In the genomic region with DNA sequence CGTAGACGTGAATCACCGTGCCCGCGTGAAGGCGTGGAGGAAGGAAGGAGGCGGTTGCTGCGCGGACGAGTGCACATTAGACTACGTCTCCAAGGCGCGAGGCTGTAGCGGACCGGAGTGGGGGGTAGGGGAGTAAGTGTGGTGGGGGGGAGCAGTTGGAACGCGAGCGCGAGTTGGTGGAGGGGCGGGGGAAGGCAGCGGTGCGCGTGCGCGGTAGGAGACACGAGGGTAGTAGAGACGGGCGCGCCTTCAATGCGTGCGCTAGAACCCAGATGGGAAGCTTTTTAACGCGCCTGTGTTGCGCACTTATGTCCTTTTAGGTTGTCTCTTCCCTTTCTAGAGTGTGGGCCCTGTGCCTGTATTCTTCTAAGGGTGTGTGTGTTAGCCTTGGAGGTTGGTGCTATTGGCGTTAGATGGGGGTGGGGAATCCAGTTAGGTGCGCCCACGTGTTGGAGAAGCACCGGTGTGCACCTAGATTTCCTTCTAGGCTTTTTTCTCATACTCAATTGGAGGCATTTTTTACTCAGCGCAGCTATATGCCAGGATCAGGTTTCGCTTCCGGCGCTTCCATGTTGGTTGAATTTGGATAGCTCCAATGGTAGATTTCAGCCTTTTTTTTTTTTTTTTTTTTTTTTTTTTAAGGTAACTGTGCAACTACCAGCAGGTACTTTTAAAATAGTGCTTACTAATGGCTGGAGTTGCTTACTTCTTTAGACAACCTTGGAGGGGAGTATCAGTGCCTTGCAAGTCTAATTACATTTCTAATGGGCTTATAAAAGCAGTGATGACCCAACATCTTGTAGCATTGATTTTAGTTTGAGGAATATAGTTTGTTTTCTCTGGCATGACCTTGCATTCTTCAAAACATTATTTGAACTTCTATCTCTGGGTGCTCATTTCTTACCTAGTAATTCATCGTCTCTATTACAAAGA, we compare ENCODE assay signal across 8 cellular contexts. TPM values are rescaled to one million over a fixed set of nuclear protein-coding genes. Genes with fewer than 3 reads are reported as not detected.
DNase-seq lines count a peak whose midpoint lies in the region; ATAC-seq and TF ChIP-seq lines count a peak whose summit lies in the region.

No MANE protein-coding gene starts in this region.

- H3K36me3 ChIP-seq in Panc1 (ENCODE audit: control insufficient read depth, insufficient read depth, low read length) = peaks cover 20% of the 10 kb centered on the region
- H3K36me3 ChIP-seq in naive thymus-derived CD4-positive, alpha-beta T cell (ENCODE audit: control insufficient read depth in 2 of 3, insufficient read depth in 3 of 3, low read length in 3 of 3) = peaks cover 0 to 5% (median 0%) of the 10 kb centered on the region in 3 experiments

- H3K4me3 Mint-ChIP-seq in naive thymus-derived CD4-positive, alpha-beta T cell = peak overlapping the region; percentile 96 to 100 (median 99)
- peak overlapping the region; percentile 96 for H3K4me3 Mint-ChIP-seq in stimulated activated memory B cell treated with anti-CD40 and anti-IgM and Interleukin-4, amounts not matched to agents 10 μg/mL and 1 μg/mL and 100 μg/mL, for 72 hours

- peaks cover 33 to 68% (median 55%) of the 10 kb centered on the region in 7 donors for H3K4me1 Mint-ChIP-seq in naive thymus-derived CD4-positive, alpha-beta T cell
- peaks cover 59% of the 10 kb centered on the region for H3K4me1 Mint-ChIP-seq in stimulated activated memory B cell treated with anti-CD40 and anti-IgM and Interleukin-4, amounts not matched to agents 10 μg/mL and 1 μg/mL and 100 μg/mL, for 72 hours

- CTCF ChIA-PET in Panc1 (lab: Charles Lee) = interaction anchor here (0.6 to 1.0 kb wide), 2 partner anchors 26 to 51 kb away, joined by 6 to 11 read pairs; no protein-coding TSS in a partner anchor
- CTCF ChIA-PET in naive thymus-derived CD4-positive, alpha-beta T cell (lab: Charles Lee) = interaction anchor here (1.2 kb wide), 1 partner anchor 987 kb away, joined by 3 read pairs; no protein-coding TSS in a partner anchor

- peaks cover 0 to 4% (median 0%) of the 10 kb centered on the region in 5 donors for H3K27me3 Mint-ChIP-seq in naive thymus-derived CD4-positive, alpha-beta T cell
- H3K27me3 Mint-ChIP-seq in stimulated activated memory B cell treated with anti-CD40 and anti-IgM and Interleukin-4, amounts not matched to agents 10 μg/mL and 1 μg/mL and 100 μg/mL, for 72 hours = no peaks in the 10 kb centered on the region

- no peaks in the 10 kb centered on the region for H3K9me3 ChIP-seq in Panc1 (ENCODE audit: control insufficient read depth, insufficient read depth, low read depth, low read length)
- H3K9me3 ChIP-seq in naive thymus-derived CD4-positive, alpha-beta T cell (ENCODE audit: control insufficient read depth in 2 of 3, low read length in 3 of 3) = no peaks in the 10 kb centered on the region

- peaks cover 0 to 8% (median 0%) of the 10 kb centered on the region in 11 donors for H3K9me3 Mint-ChIP-seq in naive thymus-derived CD4-positive, alpha-beta T cell
- no peaks in the 10 kb centered on the region for H3K9me3 Mint-ChIP-seq in stimulated activated memory B cell treated with anti-CD40 and anti-IgM and Interleukin-4, amounts not matched to agents 10 μg/mL and 1 μg/mL and 100 μg/mL, for 72 hours

- TF ChIP-seq CTCF in Panc1 (IDR thresholded peaks at IDR 0.05) = no peak

- BruUV-seq in Panc1 (replicated peaks; lab: Mats Ljungman, UMichigan) = TSS peak; percentile 75

- DNase-seq in GM03348 (ENCODE audit: low spot score) (peak; percentile 91), HuH-7 (ENCODE audit: low spot score) (peak; percentile 72), Panc1 (ENCODE audit: low read depth, low spot score) (peak; percentile 50), activated T-helper 1 cell treated with Interleukin-2 at 50 U/mL for 16 hours (ENCODE audit: low read depth) (peak; percentile 59), fibroblast of gingiva (ENCODE audit: low read depth) (peak; percentile 53)
- peak; percentile 53 to 81 (median 73) for DNase-seq in naive thymus-derived CD4-positive, alpha-beta T cell

- peak overlapping the region; percentile 96 to 99 (median 98) for H3K27ac Mint-ChIP-seq in naive thymus-derived CD4-positive, alpha-beta T cell
- H3K27ac Mint-ChIP-seq in stimulated activated memory B cell treated with anti-CD40 and anti-IgM and Interleukin-4, amounts not matched to agents 10 μg/mL and 1 μg/mL and 100 μg/mL, for 72 hours = peak overlapping the region; percentile 99

- no peaks in the 10 kb centered on the region for H3K27me3 ChIP-seq in Panc1 (ENCODE audit: control insufficient read depth, insufficient read depth, low read length)
- no peaks in the 10 kb centered on the region for H3K27me3 ChIP-seq in naive thymus-derived CD4-positive, alpha-beta T cell (ENCODE audit: control insufficient read depth in 2 of 2, insufficient read depth in 2 of 2, low read length in 2 of 2)

- in situ Hi-C loops in Panc1 (cut with HindIII; ENCODE audit: low pct_unique_long_range_greater_than_20kb, low sequenced_read_pairs) = no loop called here

- peak overlapping the region; percentile 99 for H3K27ac ChIP-seq in Panc1 (ENCODE audit: low read length)
- peak overlapping the region; percentile 86 for H3K27ac ChIP-seq in naive thymus-derived CD4-positive, alpha-beta T cell (ENCODE audit: low read depth, low read length)

- peaks cover 40% of the 10 kb centered on the region for H3K4me1 ChIP-seq in Panc1 (ENCODE audit: control insufficient read depth, insufficient read depth, low read length)
- H3K4me1 ChIP-seq in naive thymus-derived CD4-positive, alpha-beta T cell (ENCODE audit: control insufficient read depth in 2 of 2, insufficient read depth in 2 of 2, low read length in 2 of 2) = peaks cover 35 to 41% of the 10 kb centered on the region in 2 donors

- peaks cover 0 to 15% (median 8%) of the 10 kb centered on the region in 5 donors for H3K36me3 Mint-ChIP-seq in naive thymus-derived CD4-positive, alpha-beta T cell
- peaks cover 32% of the 10 kb centered on the region for H3K36me3 Mint-ChIP-seq in stimulated activated memory B cell treated with anti-CD40 and anti-IgM and Interleukin-4, amounts not matched to agents 10 μg/mL and 1 μg/mL and 100 μg/mL, for 72 hours

- POLR2A ChIA-PET in Panc1 (lab: Charles Lee) = interaction anchor here (0.5 to 1.6 kb wide), 5 partner anchors 16 to 368 kb away, joined by 3 to 9 read pairs (median 5); a partner anchor contains a TSS
- POLR2A ChIA-PET in naive thymus-derived CD4-positive, alpha-beta T cell (lab: Charles Lee) = interaction anchor here (0.6 to 3.4 kb wide), 12 partner anchors 8 to 937 kb away, joined by 3 to 29 read pairs (median 4); a partner anchor contains a TSS

- intact Hi-C loops in Panc1 (cut with micrococcal nuclease; ENCODE audit: unreplicated experiment) = no loop called here
- intact Hi-C loops in naive thymus-derived CD4-positive, alpha-beta T cell (cut with micrococcal nuclease) = loop anchor here (1.0 to 10.0 kb wide), 24 partner anchors 26 to 1962 kb away; a partner anchor contains a TSS

- ATAC-seq in Panc1 (peak; percentile 62), HG02763 (IDR thresholded peaks at IDR 0.05; ENCODE audit: unreplicated experiment) (no peak)
- peak; percentile 19 for ATAC-seq in naive thymus-derived CD4-positive, alpha-beta T cell
- peak; percentile 55 for ATAC-seq in stimulated activated memory B cell treated with anti-CD40 and anti-IgM and Interleukin-4, amounts not matched to agents 10 μg/mL and 1 μg/mL and 100 μg/mL, for 72 hours

- peak overlapping the region; percentile 91 to 97 for H3K4me3 ChIP-seq in Panc1 (ENCODE audit: low read depth in 2 of 2, low read length in 2 of 2)
- H3K4me3 ChIP-seq in naive thymus-derived CD4-positive, alpha-beta T cell (ENCODE audit: low read length) = peak overlapping the region; percentile 99

RNA-seq across cellular contexts. Expression of a gene that starts 0.8 kb away (rescaled TPM):
- total RNA-seq in Panc1 (2021; ENCODE audit: unreplicated experiment) = 351 TPM
- polyA plus RNA-seq in Panc1 (2012; ENCODE audit: insufficient read length) = 242 TPM
- 100 to 1,000 TPM; 380 to 919 (median 833) TPM for total RNA-seq in naive thymus-derived CD4-positive, alpha-beta T cell
- 100 to 1,000 TPM; 134 to 145 TPM for polyA plus RNA-seq in naive thymus-derived CD4-positive, alpha-beta T cell

RNA-seq across cellular contexts. Expression of a gene that starts 42.8 kb away (rescaled TPM):
- total RNA-seq in Panc1 (2021; ENCODE audit: unreplicated experiment) = 48.1 TPM
- polyA plus RNA-seq in Panc1 (2012; ENCODE audit: insufficient read length) = 49.1 TPM
- total RNA-seq in naive thymus-derived CD4-positive, alpha-beta T cell = 1 to 10 TPM in 4 of 5 experiments, under 1 TPM in 1; 0.73 to 4.4 (median 2.5) TPM
- polyA plus RNA-seq in naive thymus-derived CD4-positive, alpha-beta T cell = under 1 TPM; 0.26 to 0.30 TPM

RNA-seq across cellular contexts. Expression of a gene that starts 58.2 kb away (rescaled TPM):
- total RNA-seq in Panc1 (2021; ENCODE audit: unreplicated experiment) = 4,079 TPM
- 4,352 TPM for polyA plus RNA-seq in Panc1 (2012; ENCODE audit: insufficient read length)
- 10 to 100 TPM in 3 of 5 experiments, 1 to 10 TPM in 1, under 1 TPM in 1; 0.46 to 12.0 (median 10.1) TPM for total RNA-seq in naive thymus-derived CD4-positive, alpha-beta T cell
- polyA plus RNA-seq in naive thymus-derived CD4-positive, alpha-beta T cell = 10 to 100 TPM; 14.1 to 23.1 TPM

Comparison
In these comparisons a context has a peak if more than half of its experiments do, and no peak if none do; other contexts are left out.
1. RNA of a gene that starts 58.2 kb away (total RNA-seq): 4,079 TPM in Panc1 (single experiment); 0.46 to 12.0 TPM in naive thymus-derived CD4-positive, alpha-beta T cell; every median in the first group is over 100 times any median in the second.
2. Peak in every context shown above with its lines, with median percentiles within 50 percentile points of each other: DNase-seq.